In the genomic region with DNA sequence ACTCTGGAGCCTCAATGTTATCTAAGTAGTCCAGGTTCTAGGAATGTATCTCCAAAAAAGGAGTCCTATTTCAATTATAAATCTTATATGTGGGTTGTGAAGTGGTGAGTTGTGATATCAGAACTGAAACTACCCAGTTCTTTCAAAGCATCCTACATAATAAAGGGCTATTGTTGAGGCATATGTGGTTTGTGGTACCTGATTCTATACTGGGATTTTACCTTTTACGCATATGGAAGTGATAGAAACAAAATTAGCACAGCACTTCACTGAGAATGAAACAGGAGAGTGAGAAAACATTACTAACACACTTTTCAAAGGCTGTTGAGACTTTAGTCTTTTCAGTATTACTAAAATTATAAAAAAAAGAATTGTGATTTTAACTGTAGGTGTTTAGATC, we compare ENCODE assay signal across 13 cellular contexts.
A peak's percentile ranks its signal among the peaks of the same experiment; 100 is the strongest.
DNase-seq lines count a peak whose midpoint lies in the region; ATAC-seq and TF ChIP-seq lines count a peak whose summit lies in the region.
"Had no signal": no experiment of that assay in that cellular context is flagged by ENCODE, and none has a peak within 500 bp of the region (broad histone marks: within the 10 kb centered on the region; RNA-seq: fewer than 3 reads in every experiment).

No MANE protein-coding gene starts in this region.

- CTCF ChIA-PET in activated CD4-positive, alpha-beta memory T cell treated with anti-CD3 and anti-CD28 coated beads for 36 hours (lab: Charles Lee): no interaction called here
- CTCF ChIA-PET in CD8-positive, alpha-beta memory T cell (lab: Charles Lee): no interaction called here

- intact Hi-C loops in activated CD4-positive, alpha-beta memory T cell treated with anti-CD3 and anti-CD28 coated beads for 36 hours (cut with micrococcal nuclease): no loop called here
- intact Hi-C loops in gastrocnemius medialis (cut with DNase I; ENCODE audit: low total_unique reads): no loop called here

- ATAC-seq in GM18517 (IDR thresholded peaks at IDR 0.05; ENCODE audit: unreplicated experiment) (peak; percentile 99), HG02885 (IDR thresholded peaks at IDR 0.05; ENCODE audit: poor library complexity, unreplicated experiment) (peak; percentile 99), HG03521 (IDR thresholded peaks at IDR 0.05; ENCODE audit: unreplicated experiment) (peak; percentile 85), gastrocnemius medialis (no peak)
- ATAC-seq: heart right ventricle, T-helper 17 cell had no signal

- H3K27me3 Mint-ChIP-seq in activated CD4-positive, alpha-beta memory T cell treated with anti-CD3 and anti-CD28 coated beads for 36 hours: no peaks in the 10 kb centered on the region
- H3K27me3 Mint-ChIP-seq in CD8-positive, alpha-beta memory T cell: peaks cover 0 to 2% of the 10 kb centered on the region in 2 donors
- H3K27me3 Mint-ChIP-seq: T-helper 17 cell had no signal

- H3K27me3 ChIP-seq in gastrocnemius medialis: no peaks in the 10 kb centered on the region
- H3K27me3 ChIP-seq in CD8-positive, alpha-beta memory T cell (ENCODE audit: insufficient read depth, low read length, poor library complexity, severe bottlenecking): no peaks in the 10 kb centered on the region
- H3K27me3 ChIP-seq: heart right ventricle had no signal

- POLR2A ChIA-PET in activated CD4-positive, alpha-beta memory T cell treated with anti-CD3 and anti-CD28 coated beads for 36 hours (lab: Charles Lee): no interaction called here
- POLR2A ChIA-PET in CD8-positive, alpha-beta memory T cell (lab: Charles Lee): no interaction called here

- H3K4me3 ChIP-seq in gastrocnemius medialis: no peak overlapping the region
- H3K4me3 ChIP-seq in CD8-positive, alpha-beta memory T cell (ENCODE audit: low read length): no peak overlapping the region
- H3K4me3 ChIP-seq: heart right ventricle had no signal

- H3K4me1 Mint-ChIP-seq in activated CD4-positive, alpha-beta memory T cell treated with anti-CD3 and anti-CD28 coated beads for 36 hours (ENCODE audit: low read depth): no peaks in the 10 kb centered on the region
- H3K4me1 Mint-ChIP-seq in CD8-positive, alpha-beta memory T cell: no peaks in the 10 kb centered on the region
- H3K4me1 Mint-ChIP-seq: T-helper 17 cell had no signal

- TF ChIP-seq CTCF in GM20000 (IDR thresholded peaks at IDR 0.05; ENCODE audit: extremely low read depth, missing control alignments) (no peak), gastrocnemius medialis (IDR thresholded peaks at IDR 0.05 in 4 of 5, conservative IDR thresholded peaks at IDR 0.05 in 1 of 5) (no peak)

- H3K36me3 Mint-ChIP-seq in activated CD4-positive, alpha-beta memory T cell treated with anti-CD3 and anti-CD28 coated beads for 36 hours: no peaks in the 10 kb centered on the region
- no peaks in the 10 kb centered on the region for H3K36me3 Mint-ChIP-seq in CD8-positive, alpha-beta memory T cell
- H3K36me3 Mint-ChIP-seq: CD14-positive monocyte had no signal

- no peaks in the 10 kb centered on the region for H3K36me3 ChIP-seq in gastrocnemius medialis
- H3K36me3 ChIP-seq in CD8-positive, alpha-beta memory T cell (ENCODE audit: insufficient read depth, low read length): no peaks in the 10 kb centered on the region
- H3K36me3 ChIP-seq: heart right ventricle had no signal

- no peak for TF ChIP-seq POLR2A in gastrocnemius medialis (IDR thresholded peaks at IDR 0.05)

- in situ Hi-C loops in gastrocnemius medialis (cut with MboI; ENCODE audit: low sequenced_read_pairs in 4 of 4): no loop called here

- peaks cover 3% of the 10 kb centered on the region for H3K9me3 Mint-ChIP-seq in activated CD4-positive, alpha-beta memory T cell treated with anti-CD3 and anti-CD28 coated beads for 36 hours
- peaks cover 3 to 10% (median 4%) of the 10 kb centered on the region in 5 donors for H3K9me3 Mint-ChIP-seq in CD8-positive, alpha-beta memory T cell

- no peaks in the 10 kb centered on the region for H3K4me1 ChIP-seq in gastrocnemius medialis
- H3K4me1 ChIP-seq in CD8-positive, alpha-beta memory T cell (ENCODE audit: insufficient read depth, low read length): no peaks in the 10 kb centered on the region
- H3K4me1 ChIP-seq: heart right ventricle had no signal

- DNase-seq in GM20000 (ENCODE audit: low spot score) (peak; percentile 10), gastrocnemius medialis (no peak)
- no peak for DNase-seq in activated CD4-positive, alpha-beta memory T cell treated with anti-CD3 and anti-CD28 coated beads for 36 hours
- DNase-seq in CD8-positive, alpha-beta memory T cell: no peak
- DNase-seq in stimulated activated CD4-positive, alpha-beta T cell treated with anti-CD3 and anti-CD28 coated beads, Interleukin-2, amount 100 ng/mL, for 48 hours: no peak
- DNase-seq: heart right ventricle; NCI-H1048; stimulated activated CD4-positive, alpha-beta T cell treated with anti-CD3 and anti-CD28 coated beads, Interleukin-4, amount 100 ng/mL, for 1 hour; T-helper 17 cell had no signal

- no peak overlapping the region for H3K4me3 Mint-ChIP-seq in activated CD4-positive, alpha-beta memory T cell treated with anti-CD3 and anti-CD28 coated beads for 36 hours
- no peak overlapping the region for H3K4me3 Mint-ChIP-seq in CD8-positive, alpha-beta memory T cell
- H3K4me3 Mint-ChIP-seq: CD14-positive monocyte, T-helper 17 cell had no signal

- no peak overlapping the region for H3K27ac Mint-ChIP-seq in activated CD4-positive, alpha-beta memory T cell treated with anti-CD3 and anti-CD28 coated beads for 36 hours
- H3K27ac Mint-ChIP-seq in CD8-positive, alpha-beta memory T cell: no peak overlapping the region
- H3K27ac Mint-ChIP-seq: CD14-positive monocyte, T-helper 17 cell had no signal

- no peak overlapping the region for H3K27ac ChIP-seq in gastrocnemius medialis
- no peak overlapping the region for H3K27ac ChIP-seq in CD8-positive, alpha-beta memory T cell (ENCODE audit: low read depth, low read length)
- H3K27ac ChIP-seq: heart right ventricle had no signal

- no peaks in the 10 kb centered on the region for H3K9me3 ChIP-seq in gastrocnemius medialis
- H3K9me3 ChIP-seq in CD8-positive, alpha-beta memory T cell (ENCODE audit: low read length): no peaks in the 10 kb centered on the region
- H3K9me3 ChIP-seq: heart right ventricle had no signal

Comparison
In these comparisons a context has a peak if more than half of its experiments do, and no peak if none do; other contexts are left out.
1. ATAC-seq: peak in GM18517 (single experiment), HG02885 (single experiment) and HG03521 (single experiment); none in gastrocnemius medialis (0 of 2).